ENCODE assay signal across 19 cellular contexts in genomic region chr12:96376865-96377264, GRCh38. TPM values are rescaled to one million over a fixed set of nuclear protein-coding genes. Genes with fewer than 3 reads are reported as not detected.
DNase-seq lines count a peak whose midpoint lies in the region; ATAC-seq and TF ChIP-seq lines count a peak whose summit lies in the region.
"Had no signal": no experiment of that assay in that cellular context is flagged by ENCODE, and none has a peak within 500 bp of the region (broad histone marks: within the 10 kb centered on the region; RNA-seq: fewer than 3 reads in every experiment).

No MANE protein-coding gene starts in this region.

- peaks cover 81% of the 10 kb centered on the region for H3K4me1 Mint-ChIP-seq in activated naive CD4-positive, alpha-beta T cell treated with anti-CD3 and anti-CD28 coated beads, Interleukin-2, amount 50 U/mL, for 24 hours
- H3K4me1 Mint-ChIP-seq in T-helper 17 cell (peaks cover 55% of the 10 kb centered on the region), nephron progenitor cell (peaks cover 16% of the 10 kb centered on the region)
- H3K4me1 Mint-ChIP-seq in central memory CD8-positive, alpha-beta T cell = peaks cover 63% of the 10 kb centered on the region

- peaks cover 2 to 31% (median 11%) of the 10 kb centered on the region in 5 donors for H3K4me1 ChIP-seq in subcutaneous abdominal adipose tissue (ENCODE audit: control insufficient read depth in 5 of 5, insufficient read depth in 5 of 5, low read length in 5 of 5)

- no peak overlapping the region for H3K4me3 ChIP-seq in subcutaneous abdominal adipose tissue (ENCODE audit: low read depth in 1 of 5, low read length in 5 of 5)
- H3K4me3 ChIP-seq: heart left ventricle, mucosa of descending colon, thyroid gland had no signal

- H3K27me3 Mint-ChIP-seq in activated naive CD4-positive, alpha-beta T cell treated with anti-CD3 and anti-CD28 coated beads, Interleukin-2, amount 50 U/mL, for 24 hours = no peaks in the 10 kb centered on the region
- no peaks in the 10 kb centered on the region for H3K27me3 Mint-ChIP-seq in T-helper 17 cell
- H3K27me3 Mint-ChIP-seq in central memory CD8-positive, alpha-beta T cell = no peaks in the 10 kb centered on the region
- H3K27me3 Mint-ChIP-seq in nephron progenitor cell (ENCODE audit: low read depth, poor library complexity) = no peaks in the 10 kb centered on the region

- peak overlapping the region; percentile 9 for H3K27ac ChIP-seq in subcutaneous abdominal adipose tissue (ENCODE audit: low read depth, low read length)
- H3K27ac ChIP-seq: thyroid gland had no signal

- TF ChIP-seq CTCF in nephron progenitor cell (IDR thresholded peaks at IDR 0.05) = no peak
- no peak for TF ChIP-seq CTCF in omental fat pad (IDR thresholded peaks at IDR 0.05)

- no peaks in the 10 kb centered on the region for H3K9me3 ChIP-seq in T-helper 17 cell (ENCODE audit: control insufficient read depth, low read length, poor library complexity, severe bottlenecking)
- no peaks in the 10 kb centered on the region for H3K9me3 ChIP-seq in subcutaneous abdominal adipose tissue (ENCODE audit: control insufficient read depth in 5 of 5, low read length in 5 of 5)
- H3K9me3 ChIP-seq: mucosa of descending colon, thyroid gland had no signal

- no peak overlapping the region for H3K4me3 Mint-ChIP-seq in activated naive CD4-positive, alpha-beta T cell treated with anti-CD3 and anti-CD28 coated beads, Interleukin-2, amount 50 U/mL, for 24 hours
- H3K4me3 Mint-ChIP-seq in T-helper 17 cell = no peak overlapping the region
- peak overlapping the region; percentile 84 for H3K4me3 Mint-ChIP-seq in central memory CD8-positive, alpha-beta T cell
- H3K4me3 Mint-ChIP-seq in nephron progenitor cell = no peak overlapping the region
- H3K4me3 Mint-ChIP-seq: endodermal cell had no signal

- no peaks in the 10 kb centered on the region for H3K27me3 ChIP-seq in subcutaneous abdominal adipose tissue (ENCODE audit: control insufficient read depth in 5 of 5, insufficient read depth in 4 of 5, low read length in 5 of 5)
- H3K27me3 ChIP-seq: heart left ventricle, thyroid gland had no signal

- peak overlapping the region; percentile 96 for H3K27ac Mint-ChIP-seq in activated naive CD4-positive, alpha-beta T cell treated with anti-CD3 and anti-CD28 coated beads, Interleukin-2, amount 50 U/mL, for 24 hours
- peak overlapping the region; percentile 93 for H3K27ac Mint-ChIP-seq in T-helper 17 cell
- H3K27ac Mint-ChIP-seq in central memory CD8-positive, alpha-beta T cell (ENCODE audit: low read depth) = peak overlapping the region; percentile 94
- H3K27ac Mint-ChIP-seq in nephron progenitor cell = no peak overlapping the region

- no peaks in the 10 kb centered on the region for H3K36me3 ChIP-seq in subcutaneous abdominal adipose tissue (ENCODE audit: control insufficient read depth in 5 of 5, insufficient read depth in 5 of 5, low read length in 5 of 5)
- H3K36me3 ChIP-seq: heart left ventricle, thyroid gland had no signal

- H3K9ac ChIP-seq in subcutaneous abdominal adipose tissue (ENCODE audit: low read length in 5 of 5) = no peak overlapping the region

- ATAC-seq in T-helper 17 cell (no peak), omental fat pad (ENCODE audit: low FRiP score) (no peak)
- ATAC-seq in central memory CD8-positive, alpha-beta T cell (replicated peaks; ENCODE audit: extremely low read depth, poor library complexity, severe bottlenecking) = no peak
- ATAC-seq: heart left ventricle, mucosa of descending colon had no signal

- DNase-seq in activated naive CD4-positive, alpha-beta T cell treated with anti-CD3 and anti-CD28 coated beads, Interleukin-2, amount 50 U/mL, for 16 hours = no peak
- DNase-seq in T-helper 17 cell (no peak), nephron progenitor cell (no peak), omental fat pad (ENCODE audit: low spot score) (no peak), T-helper 9 cell (no peak)
- no peak for DNase-seq in central memory CD8-positive, alpha-beta T cell (ENCODE audit: low spot score in 2 of 2)
- DNase-seq: activated effector memory CD4-positive, alpha-beta T cell treated with Interleukin-2 at 50 U/mL for 16 hours; endodermal cell; heart left ventricle; IMR-90; mucosa of descending colon; NCI-H1048; NCI-H2081 treated with DMSO at 0.1 percent for 48 hours; NCI-H510A treated with DMSO at 0.1 percent for 48 hours; retina; stimulated activated CD4-positive, alpha-beta T cell treated with anti-CD3 and anti-CD28 coated beads, Interleukin-12 subunit alpha, Interleukin-12 subunit beta, amount 100 ng/mL, for 4 hours; thyroid gland had no signal

- no peaks in the 10 kb centered on the region for H3K36me3 Mint-ChIP-seq in activated naive CD4-positive, alpha-beta T cell treated with anti-CD3 and anti-CD28 coated beads, Interleukin-2, amount 50 U/mL, for 24 hours
- H3K36me3 Mint-ChIP-seq in T-helper 17 cell (ENCODE audit: low read depth) (no peaks in the 10 kb centered on the region), nephron progenitor cell (ENCODE audit: low read depth) (peaks cover 42% of the 10 kb centered on the region)
- peaks cover 37% of the 10 kb centered on the region for H3K36me3 Mint-ChIP-seq in central memory CD8-positive, alpha-beta T cell (ENCODE audit: insufficient read depth)

- peaks cover 5% of the 10 kb centered on the region for H3K9me3 Mint-ChIP-seq in activated naive CD4-positive, alpha-beta T cell treated with anti-CD3 and anti-CD28 coated beads, Interleukin-2, amount 50 U/mL, for 24 hours
- no peaks in the 10 kb centered on the region for H3K9me3 Mint-ChIP-seq in central memory CD8-positive, alpha-beta T cell
- H3K9me3 Mint-ChIP-seq in nephron progenitor cell = peaks cover 32% of the 10 kb centered on the region

RNA-seq across cellular contexts. Expression of gene CDK17, which starts 23.4 kb away (rescaled TPM):
- total RNA-seq in T-helper 17 cell (100 to 1,000 TPM; 123 to 131 TPM), omental fat pad (100 to 1,000 TPM in 2 of 4 donors, 10 to 100 TPM in 2; 35.8 to 107 (median 100) TPM)
